26 cellular contexts compared by ENCODE assay signal in genomic region chr19:4652075-4652474, GRCh38.
"Had no signal": no experiment of that assay in that cellular context is flagged by ENCODE, and none has a peak within 500 bp of the region (broad histone marks: within the 10 kb centered on the region; RNA-seq: fewer than 3 reads in every experiment).

No MANE protein-coding gene starts in this region.

- H3K9me3 ChIP-seq: esophagus squamous epithelium, heart right ventricle, prostate gland, spleen, thoracic aorta, tibial nerve, upper lobe of right lung, uterus had no signal

- DNase-seq: cerebellar nuclear complex; cortex of kidney; effector memory CD8-positive, alpha-beta T cell; erythroblast; esophagus squamous epithelium; foreskin melanocyte; glutamatergic neuron; heart right ventricle; hippocampal formation; mesendoderm; midbrain; naive thymus-derived CD4-positive, alpha-beta T cell; nephron progenitor cell; occipital lobe; spleen; stimulated activated CD4-positive, alpha-beta T cell treated with anti-CD3 and anti-CD28 coated beads, Interleukin-4, amount 100 ng/mL, for 4 hours; upper lobe of right lung; uterus had no signal

- H3K4me1 ChIP-seq: parathyroid adenoma, prostate gland, upper lobe of right lung, uterus had no signal

- H3K36me3 ChIP-seq: uterus had no signal

- H3K27me3 ChIP-seq: esophagus squamous epithelium, heart right ventricle, spleen, tibial nerve, upper lobe of right lung, uterus had no signal

- ATAC-seq: effector memory CD8-positive, alpha-beta T cell; heart right ventricle; naive thymus-derived CD4-positive, alpha-beta T cell; right cardiac atrium; stimulated activated memory B cell treated with anti-CD40 and anti-IgM and Interleukin-4, amounts not matched to agents 10 μg/mL and 1 μg/mL and 100 μg/mL, for 72 hours; upper lobe of right lung had no signal

- H3K79me2 ChIP-seq: parathyroid adenoma had no signal

- H3K9ac ChIP-seq: parathyroid adenoma had no signal

- FAIRE-seq: endometrium had no signal

- H3K27ac ChIP-seq: esophagus squamous epithelium, heart right ventricle, parathyroid adenoma, prostate gland, skin epidermis, thoracic aorta, upper lobe of right lung, uterus had no signal

- H2AFZ ChIP-seq: parathyroid adenoma had no signal

- H3K4me3 ChIP-seq: esophagus squamous epithelium, heart right ventricle, prostate gland, skin epidermis, spleen, thoracic aorta, tibial nerve, upper lobe of right lung, uterus had no signal
